In the genomic region with DNA sequence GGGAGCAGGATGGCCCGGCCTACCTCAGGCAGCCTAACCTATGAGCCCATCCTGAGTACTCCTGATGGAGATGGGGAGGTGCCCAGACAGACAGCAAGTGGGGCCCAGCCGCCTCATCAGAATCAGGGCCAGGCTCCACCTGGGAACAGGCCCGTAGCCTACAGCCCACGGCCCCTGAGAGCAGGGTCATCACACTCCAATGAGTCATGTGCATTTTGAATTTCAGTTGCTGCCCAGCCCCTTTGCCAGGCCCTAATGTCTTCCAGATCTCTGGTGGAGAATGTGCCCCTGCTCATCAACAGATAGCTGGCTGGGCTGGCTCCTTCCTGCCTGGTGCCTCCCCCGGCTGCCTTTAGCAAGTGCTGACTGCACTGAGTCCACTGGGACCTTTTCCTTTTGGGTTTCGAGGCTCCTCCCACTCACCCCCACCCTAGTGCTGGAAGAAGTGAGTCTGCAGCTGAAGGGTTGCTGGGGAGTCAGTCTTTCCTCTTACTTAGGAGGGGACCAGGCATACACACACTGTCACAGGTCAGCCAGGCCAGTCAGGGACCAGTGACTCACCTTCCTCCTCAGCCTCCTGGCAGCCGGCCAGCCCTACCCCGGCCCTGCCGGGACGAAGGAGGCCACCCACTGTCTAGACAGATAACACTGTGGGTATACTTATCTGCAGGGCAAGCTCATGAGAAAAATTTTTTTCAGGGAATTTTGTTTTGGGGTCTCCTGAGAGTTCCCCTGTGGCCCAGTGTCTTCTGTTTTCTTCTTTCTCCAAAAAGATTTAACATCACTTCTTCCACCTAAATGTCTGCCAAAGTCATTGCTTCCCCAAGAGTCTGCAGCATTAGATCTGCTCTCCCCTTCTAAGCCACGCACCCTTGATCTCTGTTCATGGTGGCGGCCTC, we compare ENCODE assay signal across 6 cellular contexts. TPM values are rescaled to one million over a fixed set of nuclear protein-coding genes. Genes with fewer than 3 reads are reported as not detected.
DNase-seq lines count a peak whose midpoint lies in the region; ATAC-seq lines count a peak whose summit lies in the region.

No MANE protein-coding gene starts in this region.

- H3K9me3 Mint-ChIP-seq in central memory CD8-positive, alpha-beta T cell: no peaks in the 10 kb centered on the region

- H3K27ac ChIP-seq in SJCRH30: peak overlapping the region; percentile 72

- no peaks in the 10 kb centered on the region for H3K9me3 ChIP-seq in SJCRH30 (replicated peaks)

- H3K4me3 ChIP-seq in SJCRH30: no peak overlapping the region

- no peaks in the 10 kb centered on the region for H3K27me3 Mint-ChIP-seq in central memory CD8-positive, alpha-beta T cell

- peak; percentile 75 for ATAC-seq in GM18511 (IDR thresholded peaks at IDR 0.05; ENCODE audit: unreplicated experiment)
- peak; percentile 19 for ATAC-seq in central memory CD8-positive, alpha-beta T cell (replicated peaks; ENCODE audit: extremely low read depth, poor library complexity, severe bottlenecking)
- ATAC-seq in GM18498 (IDR thresholded peaks at IDR 0.05; ENCODE audit: unreplicated experiment): no peak

- DNase-seq in SJCRH30 (peak; percentile 86 to 89), posterior vena cava (ENCODE audit: low spot score) (peak; percentile 96), GM19240 (ENCODE audit: insufficient read length, low spot score) (no peak)
- no peak for DNase-seq in central memory CD8-positive, alpha-beta T cell (ENCODE audit: low spot score in 2 of 2)

- no peak overlapping the region for H3K4me3 Mint-ChIP-seq in central memory CD8-positive, alpha-beta T cell

- H3K27ac Mint-ChIP-seq in central memory CD8-positive, alpha-beta T cell (ENCODE audit: low read depth): peak overlapping the region; percentile 64

- H3K36me3 Mint-ChIP-seq in central memory CD8-positive, alpha-beta T cell (ENCODE audit: insufficient read depth): peaks cover 9% of the 10 kb centered on the region

- H3K4me1 ChIP-seq in SJCRH30: peaks cover 30% of the 10 kb centered on the region

- H3K36me3 ChIP-seq in SJCRH30: no peaks in the 10 kb centered on the region

- no peaks in the 10 kb centered on the region for H3K27me3 ChIP-seq in SJCRH30

- intact Hi-C loops in posterior vena cava (cut with DNase I): loop anchor here in 1 of 2 donors (5.0 kb wide), 1 partner anchor 73 kb away; no protein-coding TSS in a partner anchor

- H3K4me1 Mint-ChIP-seq in central memory CD8-positive, alpha-beta T cell: peaks cover 4% of the 10 kb centered on the region

RNA-seq across cellular contexts. Expression of a gene that starts 9.1 kb away (rescaled TPM):
- total RNA-seq in SJCRH30 (2014; rRNA removed; shearing (Covaris generic)): 1.3 and 1.5 TPM in 2 replicates
- total RNA-seq in posterior vena cava: 1 to 10 TPM; 1.4 to 1.5 TPM

RNA-seq across cellular contexts. Expression of a gene that starts 10.9 kb away (rescaled TPM):
- total RNA-seq in SJCRH30 (2014; rRNA removed; shearing (Covaris generic)): 20.8 and 22.3 TPM in 2 replicates
- 10 to 100 TPM; 19.2 to 24.5 TPM for total RNA-seq in posterior vena cava

RNA-seq across cellular contexts. Expression of a gene that starts 14.9 kb away (rescaled TPM):
- 0.08 TPM in 1 of 2 replicates, not detected in the other for total RNA-seq in SJCRH30 (2014; rRNA removed; shearing (Covaris generic))
- not detected for total RNA-seq in posterior vena cava

RNA-seq across cellular contexts. Expression of a gene that starts 18.5 kb away (rescaled TPM):
- total RNA-seq in SJCRH30 (2014; rRNA removed; shearing (Covaris generic)): 34.3 and 39.2 TPM in 2 replicates
- total RNA-seq in posterior vena cava: 1 to 10 TPM; 5.2 to 7.3 TPM

RNA-seq across cellular contexts. Expression of a gene that starts 20.2 kb away (rescaled TPM):
- 129 and 132 TPM in 2 replicates for total RNA-seq in SJCRH30 (2014; rRNA removed; shearing (Covaris generic))
- 100 to 1,000 TPM; 105 to 212 TPM for total RNA-seq in posterior vena cava

Comparison
In these comparisons a context has a peak if more than half of its experiments do, and no peak if none do; other contexts are left out.
1. DNase-seq: peak in SJCRH30 (2 of 2) and posterior vena cava (single experiment); none in central memory CD8-positive, alpha-beta T cell (0 of 2) and GM19240 (single experiment).